1 cellular context compared by ENCODE assay signal in the genomic region with DNA sequence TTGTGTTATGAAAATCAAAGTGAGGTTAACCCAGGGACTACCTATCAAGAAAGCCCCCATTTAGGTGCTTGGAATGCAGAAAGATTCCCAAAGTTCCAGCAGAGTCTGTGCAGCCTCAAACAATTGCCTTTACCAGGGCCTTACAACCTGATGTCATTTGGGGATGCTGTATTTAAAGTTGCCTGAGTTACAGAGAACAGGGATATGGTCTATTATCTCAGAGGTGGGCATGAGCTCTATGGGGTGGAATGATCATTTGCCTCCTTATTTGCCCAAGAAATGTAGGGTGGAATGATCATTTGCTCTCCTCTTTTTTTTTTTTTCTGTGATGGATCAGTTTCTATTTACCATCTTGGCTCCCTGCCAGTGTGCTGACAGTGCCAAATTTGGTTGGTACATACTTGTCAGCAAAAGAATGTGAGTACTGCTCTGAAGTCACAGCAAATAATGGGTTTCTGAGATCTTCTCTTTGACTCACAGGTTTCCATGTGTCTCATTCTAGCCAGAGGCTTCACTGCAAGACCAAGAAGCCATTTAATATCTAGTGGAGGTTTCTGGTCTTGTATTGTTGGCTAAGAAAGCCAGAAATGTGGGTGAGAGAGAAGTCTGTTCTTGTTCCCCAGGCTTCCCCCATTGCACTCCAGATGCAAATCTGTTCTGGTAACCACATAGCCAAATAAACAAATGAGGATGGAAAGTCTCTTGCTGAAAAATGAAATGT.
TF ChIP-seq lines count a peak whose summit lies in the region.

No MANE protein-coding gene starts in this region.

TF ChIP-seq in HepG2, 621 proteins besides CTCF, POLR2A, EP300 and RAD21 (continued from another document):
- 0 out of 2 replicates have a peak, but pooled peaks have one; percentile 17 for TF ChIP-seq IKZF5 (CRISPR knock-in tag; IDR thresholded peaks at IDR 0.05)
- TF ChIP-seq SOX6 (IDR thresholded peaks at IDR 0.05) = no peak
- peak; percentile 53 for TF ChIP-seq SOX6 (CRISPR knock-in tag; IDR thresholded peaks at IDR 0.05)
- peak; percentile 39; the same call in 1 of the 2 replicates for TF ChIP-seq SAP130 (CRISPR knock-in tag; IDR thresholded peaks at IDR 0.05; ENCODE audit: low read depth)
- TF ChIP-seq RXRA (CRISPR knock-in tag; IDR thresholded peaks at IDR 0.05) = no peak
- peak; percentile 56 for TF ChIP-seq TEAD3 (CRISPR knock-in tag; optimal IDR thresholded peaks at IDR 0.05; ENCODE audit: borderline replicate concordance)
- TF ChIP-seq BCL6 (CRISPR knock-in tag; IDR thresholded peaks at IDR 0.05) = 0 out of 2 replicates have a peak, but pooled peaks have one; percentile 33
- TF ChIP-seq SMAD1 (CRISPR knock-in tag; IDR thresholded peaks at IDR 0.05; ENCODE audit: borderline replicate concordance, low read depth) = no peak
- TF ChIP-seq SOX13 (IDR thresholded peaks at IDR 0.05) = no peak
- TF ChIP-seq SOX13 (CRISPR knock-in tag; conservative IDR thresholded peaks at IDR 0.05 in 1 of 2, IDR thresholded peaks at IDR 0.05 in 1 of 2) = peak in 1 of 2 experiments; percentile 28; a peak in 1 of 4 replicates
- TF ChIP-seq FOXA3 (CRISPR knock-in tag; IDR thresholded peaks at IDR 0.05) = peak; percentile 52
- TF ChIP-seq DRAP1 (CRISPR knock-in tag; IDR thresholded peaks at IDR 0.05) = no peak
- no peak for TF ChIP-seq ZBTB25 (CRISPR knock-in tag; IDR thresholded peaks at IDR 0.05)
- peak; percentile 75 for TF ChIP-seq LCORL (IDR thresholded peaks at IDR 0.05)
- TF ChIP-seq LCORL (CRISPR knock-in tag; IDR thresholded peaks at IDR 0.05) = no peak
- no peak for TF ChIP-seq KAT2B (IDR thresholded peaks at IDR 0.05; ENCODE audit: borderline replicate concordance, low read depth, low read length)
- TF ChIP-seq U2AF1 (optimal IDR thresholded peaks at IDR 0.05; ENCODE audit: low read depth, low read length) = no peak
- TF ChIP-seq NFIC (IDR thresholded peaks at IDR 0.05; ENCODE audit: low read length) = peak; percentile 86
- TF ChIP-seq SIX4 (CRISPR knock-in tag; IDR thresholded peaks at IDR 0.05) = peak; percentile 50
- peak; percentile 73; the same call in 1 of the 2 replicates for TF ChIP-seq SIX1 (CRISPR knock-in tag; IDR thresholded peaks at IDR 0.05; ENCODE audit: borderline replicate concordance)
- TF ChIP-seq ZNF260 (CRISPR knock-in tag; IDR thresholded peaks at IDR 0.05; ENCODE audit: borderline replicate concordance, low read depth) = no peak
- TF ChIP-seq, protein P1, sequence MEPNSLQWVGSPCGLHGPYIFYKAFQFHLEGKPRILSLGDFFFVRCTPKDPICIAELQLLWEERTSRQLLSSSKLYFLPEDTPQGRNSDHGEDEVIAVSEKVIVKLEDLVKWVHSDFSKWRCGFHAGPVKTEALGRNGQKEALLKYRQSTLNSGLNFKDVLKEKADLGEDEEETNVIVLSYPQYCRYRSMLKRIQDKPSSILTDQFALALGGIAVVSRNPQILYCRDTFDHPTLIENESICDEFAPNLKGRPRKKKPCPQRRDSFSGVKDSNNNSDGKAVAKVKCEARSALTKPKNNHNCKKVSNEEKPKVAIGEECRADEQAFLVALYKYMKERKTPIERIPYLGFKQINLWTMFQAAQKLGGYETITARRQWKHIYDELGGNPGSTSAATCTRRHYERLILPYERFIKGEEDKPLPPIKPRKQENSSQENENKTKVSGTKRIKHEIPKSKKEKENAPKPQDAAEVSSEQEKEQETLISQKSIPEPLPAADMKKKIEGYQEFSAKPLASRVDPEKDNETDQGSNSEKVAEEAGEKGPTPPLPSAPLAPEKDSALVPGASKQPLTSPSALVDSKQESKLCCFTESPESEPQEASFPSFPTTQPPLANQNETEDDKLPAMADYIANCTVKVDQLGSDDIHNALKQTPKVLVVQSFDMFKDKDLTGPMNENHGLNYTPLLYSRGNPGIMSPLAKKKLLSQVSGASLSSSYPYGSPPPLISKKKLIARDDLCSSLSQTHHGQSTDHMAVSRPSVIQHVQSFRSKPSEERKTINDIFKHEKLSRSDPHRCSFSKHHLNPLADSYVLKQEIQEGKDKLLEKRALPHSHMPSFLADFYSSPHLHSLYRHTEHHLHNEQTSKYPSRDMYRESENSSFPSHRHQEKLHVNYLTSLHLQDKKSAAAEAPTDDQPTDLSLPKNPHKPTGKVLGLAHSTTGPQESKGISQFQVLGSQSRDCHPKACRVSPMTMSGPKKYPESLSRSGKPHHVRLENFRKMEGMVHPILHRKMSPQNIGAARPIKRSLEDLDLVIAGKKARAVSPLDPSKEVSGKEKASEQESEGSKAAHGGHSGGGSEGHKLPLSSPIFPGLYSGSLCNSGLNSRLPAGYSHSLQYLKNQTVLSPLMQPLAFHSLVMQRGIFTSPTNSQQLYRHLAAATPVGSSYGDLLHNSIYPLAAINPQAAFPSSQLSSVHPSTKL (CRISPR knock-in tag; IDR thresholded peaks at IDR 0.05) = peak; percentile 57
- TF ChIP-seq ZNF564 (CRISPR knock-in tag; IDR thresholded peaks at IDR 0.05) = no peak
- no peak for TF ChIP-seq CREB1 (IDR thresholded peaks at IDR 0.05)
- TF ChIP-seq CREB1 (CRISPR knock-in tag; IDR thresholded peaks at IDR 0.05) = 0 out of 2 replicates have a peak, but pooled peaks have one; percentile 44
- no peak for TF ChIP-seq NCOR1 (IDR thresholded peaks at IDR 0.05; ENCODE audit: borderline replicate concordance, low read length)
- no peak for TF ChIP-seq ATF1 (CRISPR knock-in tag; IDR thresholded peaks at IDR 0.05)
- TF ChIP-seq MAFK (conservative IDR thresholded peaks at IDR 0.05 in 1 of 2, IDR thresholded peaks at IDR 0.05 in 1 of 2; ENCODE audit: low read length in 2 of 2) = peak; percentile 94 to 96
- TF ChIP-seq HDAC2 (CRISPR knock-in tag; IDR thresholded peaks at IDR 0.05) = 0 out of 2 replicates have a peak, but pooled peaks have one; percentile 42
- peak; percentile 28 for TF ChIP-seq MED8 (CRISPR knock-in tag; IDR thresholded peaks at IDR 0.05; ENCODE audit: insufficient replicate concordance)
- peak; percentile 27; the same call in 1 of the 2 replicates for TF ChIP-seq POGZ (CRISPR knock-in tag; IDR thresholded peaks at IDR 0.05)
- no peak for TF ChIP-seq ZNF549 (CRISPR knock-in tag; IDR thresholded peaks at IDR 0.05)
- 0 out of 2 replicates have a peak, but pooled peaks have one; percentile 21 for TF ChIP-seq ZNF331 (CRISPR knock-in tag; IDR thresholded peaks at IDR 0.05)
- TF ChIP-seq SRF (IDR thresholded peaks at IDR 0.05; ENCODE audit: low read depth, low read length) = peak; percentile 78; the same call in 1 of the 2 replicates
- no peak for TF ChIP-seq PHF8 (CRISPR knock-in tag; IDR thresholded peaks at IDR 0.05)
- no peak for TF ChIP-seq DMTF1 (CRISPR knock-in tag; IDR thresholded peaks at IDR 0.05)
- peak; percentile 95 for TF ChIP-seq MAFF (IDR thresholded peaks at IDR 0.05; ENCODE audit: low read depth, low read length)
- TF ChIP-seq ZNF362 (CRISPR knock-in tag; IDR thresholded peaks at IDR 0.05; ENCODE audit: borderline replicate concordance) = peak; percentile 89; the same call in 1 of the 2 replicates
- no peak for TF ChIP-seq ZNF768 (CRISPR knock-in tag; IDR thresholded peaks at IDR 0.05)
- no peak for TF ChIP-seq FOXP1 (IDR thresholded peaks at IDR 0.05)
- 0 out of 2 replicates have a peak, but pooled peaks have one; percentile 10 for TF ChIP-seq FOXP1 (CRISPR knock-in tag; IDR thresholded peaks at IDR 0.05)
- TF ChIP-seq ERF (CRISPR knock-in tag; IDR thresholded peaks at IDR 0.05) = 0 out of 2 replicates have a peak, but pooled peaks have one; percentile 21
- no peak for TF ChIP-seq ZNF367 (CRISPR knock-in tag; IDR thresholded peaks at IDR 0.05; ENCODE audit: borderline replicate concordance)
- no peak for TF ChIP-seq HDAC6 (IDR thresholded peaks at IDR 0.05; ENCODE audit: low read depth, low read length)
- peak; percentile 37; the same call in 1 of the 2 replicates for TF ChIP-seq GATAD2A (CRISPR knock-in tag; IDR thresholded peaks at IDR 0.05)
- peak; percentile 38; the same call in 1 of the 2 replicates for TF ChIP-seq NCOA2 (CRISPR knock-in tag; IDR thresholded peaks at IDR 0.05)
- TF ChIP-seq ZNF749 (CRISPR knock-in tag; IDR thresholded peaks at IDR 0.05; ENCODE audit: borderline replicate concordance) = no peak
